10 cellular contexts compared by ENCODE assay signal in the genomic region with DNA sequence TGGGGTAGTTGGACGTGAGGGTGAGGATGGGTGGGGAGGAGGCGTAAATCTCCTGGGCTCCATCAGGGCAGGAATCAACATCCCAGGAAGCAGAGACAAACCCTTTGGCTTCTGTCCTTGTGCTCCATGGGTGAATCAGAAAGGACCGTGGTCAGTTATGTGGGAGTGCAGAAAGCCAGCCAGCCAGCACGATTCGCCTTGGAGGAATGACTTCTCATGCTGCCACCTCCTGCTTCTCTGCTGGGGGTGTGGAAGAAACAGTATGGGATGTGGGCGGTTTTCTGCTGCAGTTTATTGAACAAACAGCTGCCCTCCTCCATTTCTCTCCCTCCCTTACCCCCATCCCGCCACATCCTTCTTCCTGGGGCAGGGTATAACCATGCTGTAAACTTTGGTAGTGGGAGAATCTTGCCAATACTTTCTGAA.
DNase-seq lines count a peak whose midpoint lies in the region; ATAC-seq, FAIRE-seq and TF ChIP-seq lines count a peak whose summit lies in the region.
"Had no signal": no experiment of that assay in that cellular context is flagged by ENCODE, and none has a peak within 500 bp of the region (broad histone marks: within the 10 kb centered on the region; RNA-seq: fewer than 3 reads in every experiment).

No MANE protein-coding gene starts in this region.

- in situ Hi-C loops in brain microvascular endothelial cell (cut with HindIII; ENCODE audit: low pct_ligation_motif_present, low sequenced_read_pairs): no loop called here

- no peaks in the 10 kb centered on the region for H3K36me3 Mint-ChIP-seq in activated naive CD4-positive, alpha-beta T cell treated with anti-CD3 and anti-CD28 coated beads, Interleukin-2, amount 50 U/mL, for 72 hours

- DNase-seq in HTR-8/SVneo (ENCODE audit: insufficient read length, low spot score) (peak; percentile 31), brain microvascular endothelial cell (peak; percentile 65), islet precursor cell (peak; percentile 89), putamen (ENCODE audit: low spot score) (no peak)
- DNase-seq in activated T-cell treated with anti-CD3 and anti-CD28 coated beads, Interleukin-2, amount 50 U/mL, for 1 hour: no peak
- no peak for DNase-seq in activated naive CD4-positive, alpha-beta T cell treated with anti-CD3 and anti-CD28 coated beads, Interleukin-2, amount 50 U/mL, for 72 hours (ENCODE audit: low spot score in 2 of 2)
- DNase-seq: spleen had no signal

- no peaks in the 10 kb centered on the region for H3K9me3 Mint-ChIP-seq in activated naive CD4-positive, alpha-beta T cell treated with anti-CD3 and anti-CD28 coated beads, Interleukin-2, amount 50 U/mL, for 72 hours
- H3K9me3 Mint-ChIP-seq: activated T-helper 1 cell treated with anti-CD3 and anti-CD28 coated beads, Interleukin-12 subunit alpha, Interleukin-12 subunit beta, Interleukin-2, Interleukin-4 antibody, amounts not matched to agents 30 ng/mL and 10 ng/mL and 1 ng/mL, durations not matched to agents 14 hours and 24 hours and 36 hours had no signal

- no peak for ATAC-seq in activated naive CD4-positive, alpha-beta T cell treated with anti-CD3 and anti-CD28 coated beads, Interleukin-2, amount 50 U/mL, for 72 hours
- no peak for ATAC-seq in HG02571 (IDR thresholded peaks at IDR 0.05; ENCODE audit: unreplicated experiment)

- no peaks in the 10 kb centered on the region for H3K9me3 ChIP-seq in subcutaneous abdominal adipose tissue (ENCODE audit: control insufficient read depth in 5 of 5, low read length in 5 of 5)
- H3K9me3 ChIP-seq: spleen had no signal

- H3K4me3 ChIP-seq in brain microvascular endothelial cell (ENCODE audit: low read depth, low read length) (no peak overlapping the region), subcutaneous abdominal adipose tissue (ENCODE audit: low read depth in 1 of 5, low read length in 5 of 5) (peak overlapping the region in 3 of 5 donors; percentile 13 to 56 (median 37))
- H3K4me3 ChIP-seq: spleen had no signal

- H3K27ac Mint-ChIP-seq in activated naive CD4-positive, alpha-beta T cell treated with anti-CD3 and anti-CD28 coated beads, Interleukin-2, amount 50 U/mL, for 72 hours: no peak overlapping the region
- H3K27ac Mint-ChIP-seq: activated T-helper 1 cell treated with anti-CD3 and anti-CD28 coated beads, Interleukin-12 subunit alpha, Interleukin-12 subunit beta, Interleukin-2, Interleukin-4 antibody, amounts not matched to agents 30 ng/mL and 10 ng/mL and 1 ng/mL, durations not matched to agents 14 hours and 24 hours and 36 hours had no signal

- no peak for TF ChIP-seq CTCF in brain microvascular endothelial cell (IDR thresholded peaks at IDR 0.05; ENCODE audit: low read depth, low read length, missing control alignments)

- peak; percentile 59 for FAIRE-seq in HTR-8/SVneo (lab: Jason Lieb, UNC)

- H3K9ac ChIP-seq in subcutaneous abdominal adipose tissue (ENCODE audit: low read length in 5 of 5): peak overlapping the region in 1 of 5 donors; percentile 40

- H3K36me3 ChIP-seq in brain microvascular endothelial cell (replicated peaks): no peaks in the 10 kb centered on the region
- no peaks in the 10 kb centered on the region for H3K36me3 ChIP-seq in subcutaneous abdominal adipose tissue (ENCODE audit: control insufficient read depth in 5 of 5, insufficient read depth in 5 of 5, low read length in 5 of 5)
- H3K36me3 ChIP-seq: spleen had no signal

- H3K27me3 ChIP-seq in brain microvascular endothelial cell (replicated peaks) (no peaks in the 10 kb centered on the region), subcutaneous abdominal adipose tissue (ENCODE audit: control insufficient read depth in 5 of 5, insufficient read depth in 4 of 5, low read length in 5 of 5) (no peaks in the 10 kb centered on the region)
- H3K27me3 ChIP-seq: spleen had no signal

- H3K4me1 ChIP-seq in subcutaneous abdominal adipose tissue (ENCODE audit: control insufficient read depth in 5 of 5, insufficient read depth in 5 of 5, low read length in 5 of 5): peaks cover 4 to 30% (median 24%) of the 10 kb centered on the region in 5 donors

- H3K27ac ChIP-seq in brain microvascular endothelial cell: no peak overlapping the region
- H3K27ac ChIP-seq in subcutaneous abdominal adipose tissue (ENCODE audit: low read depth, low read length): peak overlapping the region; percentile 80

Comparison
In these comparisons a context has a peak if more than half of its experiments do, and no peak if none do; other contexts are left out.
1. DNase-seq: peak in HTR-8/SVneo (single experiment), brain microvascular endothelial cell (single experiment) and islet precursor cell (single experiment); none in activated T-cell treated with anti-CD3 and anti-CD28 coated beads, Interleukin-2, amount 50 U/mL, for 1 hour (single experiment), activated naive CD4-positive, alpha-beta T cell treated with anti-CD3 and anti-CD28 coated beads, Interleukin-2, amount 50 U/mL, for 72 hours (0 of 2) and putamen (single experiment).